33 cellular contexts compared by ENCODE assay signal in the genomic region with DNA sequence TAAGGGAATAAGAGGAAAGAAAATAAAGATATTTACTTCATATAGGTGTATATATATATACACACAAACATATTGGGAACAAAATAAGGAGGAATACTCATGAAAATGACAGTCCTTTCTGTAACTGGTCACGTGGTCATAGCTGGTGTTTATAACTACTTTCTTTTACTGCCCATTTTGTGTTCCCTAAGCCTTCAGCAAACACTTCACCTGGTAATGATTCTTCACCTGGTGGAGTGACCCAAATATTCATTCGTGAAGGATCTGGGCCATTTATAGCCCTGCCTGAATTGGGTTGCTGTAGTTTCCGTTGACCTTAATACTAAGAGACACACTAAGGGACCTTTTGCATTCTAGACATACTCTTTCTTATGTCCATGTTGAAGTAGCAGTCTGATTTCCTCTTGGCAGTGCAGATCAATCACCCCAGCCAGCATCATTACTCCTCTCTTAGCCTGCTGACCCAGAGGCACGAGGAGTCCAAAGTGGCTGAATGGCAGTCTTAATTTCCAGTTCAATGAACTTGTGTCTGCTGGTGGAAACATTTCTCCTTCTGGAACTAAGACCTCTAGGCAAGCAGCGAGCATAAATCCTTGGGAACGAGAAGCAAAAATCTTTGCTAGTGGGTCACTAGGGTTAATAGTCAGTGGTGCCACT. TPM values are rescaled to one million over a fixed set of nuclear protein-coding genes. Genes with fewer than 3 reads are reported as not detected.
A peak's percentile ranks its signal among the peaks of the same experiment; 100 is the strongest.
DNase-seq lines count a peak whose midpoint lies in the region; ATAC-seq, FAIRE-seq and TF ChIP-seq lines count a peak whose summit lies in the region.
"Had no signal": no experiment of that assay in that cellular context is flagged by ENCODE, and none has a peak within 500 bp of the region (broad histone marks: within the 10 kb centered on the region; RNA-seq: fewer than 3 reads in every experiment).

No MANE protein-coding gene starts in this region.

- H3K27me3 ChIP-seq in lower lobe of right lung (ENCODE audit: low read depth): no peaks in the 10 kb centered on the region
- no peaks in the 10 kb centered on the region for H3K27me3 ChIP-seq in esophagus squamous epithelium
- no peaks in the 10 kb centered on the region for H3K27me3 ChIP-seq in esophagus muscularis mucosa
- H3K27me3 ChIP-seq: BE2C had no signal

- POLR2A ChIA-PET in A549 (lab: Yijun Ruan, JAX): no interaction called here

- no peak for ATAC-seq in A549
- ATAC-seq in lower lobe of right lung: peak; percentile 65 to 83
- ATAC-seq: GM12878, HCT116, T-cell had no signal

- H3K9me3 ChIP-seq in A549 (no peaks in the 10 kb centered on the region), lower lobe of right lung (no peaks in the 10 kb centered on the region), esophagus squamous epithelium (no peaks in the 10 kb centered on the region), esophagus muscularis mucosa (no peaks in the 10 kb centered on the region)
- H3K9me3 ChIP-seq: BE2C had no signal

- TF ChIP-seq CTCF in A549 (IDR thresholded peaks at IDR 0.05): no peak
- no peak for TF ChIP-seq CTCF in lower lobe of right lung (IDR thresholded peaks at IDR 0.05)
- no peak for TF ChIP-seq CTCF in esophagus squamous epithelium (IDR thresholded peaks at IDR 0.05)
- TF ChIP-seq CTCF in esophagus muscularis mucosa (IDR thresholded peaks at IDR 0.05): no peak

- no peak overlapping the region for H3K27ac ChIP-seq in A549
- no peak overlapping the region for H3K27ac ChIP-seq in lower lobe of right lung
- H3K27ac ChIP-seq in esophagus squamous epithelium: no peak overlapping the region
- H3K27ac ChIP-seq in esophagus muscularis mucosa (replicated peaks in 1 of 4): no peak overlapping the region
- H3K27ac ChIP-seq: 22Rv1, HL-60, RWPE1 had no signal

- no peak for FAIRE-seq in A549 (lab: Jason Lieb, UNC)
- FAIRE-seq: GM12878, GM19239 had no signal

- CTCF ChIA-PET in A549 (lab: Yijun Ruan, JAX): interaction anchor here (0.7 to 1.2 kb wide), 2 partner anchors 57 to 248 kb away, joined by 3 read pairs; no protein-coding TSS in a partner anchor

- TF ChIP-seq EP300 in A549 (IDR thresholded peaks at IDR 0.05) (no peak), esophagus muscularis mucosa (IDR thresholded peaks at IDR 0.05) (no peak)

- intact Hi-C loops in lower lobe of right lung (cut with DNase I) (no loop called here), esophagus squamous epithelium (cut with DNase I) (no loop called here), esophagus muscularis mucosa (cut with DNase I) (no loop called here)

- no peaks in the 10 kb centered on the region for H3K36me3 ChIP-seq in lower lobe of right lung
- H3K36me3 ChIP-seq in esophagus squamous epithelium: no peaks in the 10 kb centered on the region
- H3K36me3 ChIP-seq in esophagus muscularis mucosa: no peaks in the 10 kb centered on the region
- H3K36me3 ChIP-seq: BE2C had no signal

- no peak for TF ChIP-seq POLR2A in A549 (IDR thresholded peaks at IDR 0.05; ENCODE audit: low read length)
- TF ChIP-seq POLR2A in esophagus squamous epithelium (IDR thresholded peaks at IDR 0.05): no peak
- TF ChIP-seq POLR2A in esophagus muscularis mucosa (IDR thresholded peaks at IDR 0.05; ENCODE audit: low read depth): no peak

- H3K4me1 ChIP-seq in A549 (no peaks in the 10 kb centered on the region), lower lobe of right lung (peaks cover 7% of the 10 kb centered on the region), esophagus squamous epithelium (peaks cover 0 to 9% (median 0%) of the 10 kb centered on the region in 3 donors), esophagus muscularis mucosa (peaks cover 0 to 6% (median 0%) of the 10 kb centered on the region in 4 donors)
- H3K4me1 ChIP-seq: BE2C had no signal

- H3K4me3 ChIP-seq in A549 (no peak overlapping the region), lower lobe of right lung (no peak overlapping the region), esophagus squamous epithelium (no peak overlapping the region), esophagus muscularis mucosa (no peak overlapping the region)
- H3K4me3 ChIP-seq: GM12878 had no signal

- H3K4me2 ChIP-seq in A549: no peak overlapping the region

- WGBS in A549 (ENCODE audit: missing lambda C conversion rate): 19% methylated on average over 6 of the region's 6 CpGs
- WGBS in esophagus squamous epithelium, 2 donors: 83 to 86% methylated on average over 6 of the region's 6 CpGs
- WGBS in esophagus muscularis mucosa: 93% methylated on average over 6 of the region's 6 CpGs

- DNase-seq in DMS79 treated with DMSO at 0.1 percent for 48 hours (lab: John Stamatoyannopoulos, UW) (peak; percentile 4), DMS79 (lab: John Stamatoyannopoulos, UW) (no peak), A549 (ENCODE audit: low read depth in 1 of 2, low spot score in 1 of 2) (no peak), NCI-H2029 treated with DMSO at 0.1 percent for 48 hours (lab: John Stamatoyannopoulos, UW) (peak; percentile 10), lower lobe of right lung (no peak), HPDE6-E6E7 (ENCODE audit: extremely low spot score) (no peak), esophagus squamous epithelium (lab: John Stamatoyannopoulos, UW) (no peak), esophagus muscularis mucosa (ENCODE audit: extremely low spot score) (no peak)
- DNase-seq: ACHN; BE2C; CD8-positive, alpha-beta memory T cell; DMS 273 treated with DMSO at 0.1 percent for 48 hours; EL; GDM1; Kasumi-1; NCI-H1105 treated with DMSO at 0.1 percent for 48 hours; NCI-H1694; NCI-H2081 treated with DMSO at 0.1 percent for 48 hours; NCI-H2171; NCI-H226; NCI-H524; SHP77; T-cell had no signal

- TF ChIP-seq RAD21 in A549 (conservative IDR thresholded peaks at IDR 0.05 in 1 of 2, IDR thresholded peaks at IDR 0.05 in 1 of 2): no peak

TF ChIP-seq in A549, 52 proteins besides CTCF, POLR2A, EP300 and RAD21:
- no peak for TF ChIP-seq PHF8 (IDR thresholded peaks at IDR 0.05; ENCODE audit: borderline replicate concordance, low read depth)
- TF ChIP-seq, protein P1, sequence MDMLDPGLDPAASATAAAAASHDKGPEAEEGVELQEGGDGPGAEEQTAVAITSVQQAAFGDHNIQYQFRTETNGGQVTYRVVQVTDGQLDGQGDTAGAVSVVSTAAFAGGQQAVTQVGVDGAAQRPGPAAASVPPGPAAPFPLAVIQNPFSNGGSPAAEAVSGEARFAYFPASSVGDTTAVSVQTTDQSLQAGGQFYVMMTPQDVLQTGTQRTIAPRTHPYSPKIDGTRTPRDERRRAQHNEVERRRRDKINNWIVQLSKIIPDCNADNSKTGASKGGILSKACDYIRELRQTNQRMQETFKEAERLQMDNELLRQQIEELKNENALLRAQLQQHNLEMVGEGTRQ (IDR thresholded peaks at IDR 0.05): peak; percentile 19; the same call in 1 of the 2 replicates
- TF ChIP-seq EHMT2 (IDR thresholded peaks at IDR 0.05; ENCODE audit: low read depth): no peak

RNA-seq across cellular contexts. Expression of a gene that starts 39.9 kb away (rescaled TPM):
- polyA plus RNA-seq in A549 (2011; rRNA removed): 0.03 and 0.08 TPM in 2 replicates
- 0.01 TPM in 1 of 2 replicates, not detected in the other for polyA plus RNA-seq in A549 (2012; cell fraction: cytosol; rRNA removed)
- not detected in 2 replicates for polyA plus RNA-seq in A549 (2012; cell fraction: nucleus; rRNA removed)
- not detected in 3 replicates for polyA plus RNA-seq in A549 (2017; fragmentation: RNase III; extraction: RNeasy Plus Mini Kit Qiagen cat#74134 plus additional on column Dnase treatment)
- polyA minus RNA-seq in A549 (2011; rRNA and poly(A)+ RNA removed): not detected in 2 replicates
- 1.9 TPM for total RNA-seq in lower lobe of right lung
- not detected for total RNA-seq in esophagus squamous epithelium
- not detected for total RNA-seq in esophagus muscularis mucosa
- total RNA-seq: CD8-positive, alpha-beta memory T cell; GM12878; H4; M059J; SK-MEL-5; T-cell had no signal
- polyA plus RNA-seq: CD14-positive monocyte; CD8-positive, alpha-beta memory T cell had no signal

Comparison
In these comparisons a context has a peak if more than half of its experiments do, and no peak if none do; other contexts are left out.
1. DNase-seq: peak in DMS79 treated with DMSO at 0.1 percent for 48 hours (single experiment) and NCI-H2029 treated with DMSO at 0.1 percent for 48 hours (single experiment); none in DMS79 (single experiment), A549 (0 of 2), lower lobe of right lung (single experiment), HPDE6-E6E7 (single experiment), esophagus squamous epithelium (single experiment) and esophagus muscularis mucosa (single experiment).
2. ATAC-seq: peak in lower lobe of right lung (2 of 2); none in A549 (0 of 2).